ENCODE assay signal across 9 cellular contexts in genomic region chr7:128343554-128344430, GRCh38. TPM values are rescaled to one million over a fixed set of nuclear protein-coding genes. Genes with fewer than 3 reads are reported as not detected.
DNase-seq lines count a peak whose midpoint lies in the region; ATAC-seq, FAIRE-seq and TF ChIP-seq lines count a peak whose summit lies in the region.
"Had no signal": no experiment of that assay in that cellular context is flagged by ENCODE, and none has a peak within 500 bp of the region (broad histone marks: within the 10 kb centered on the region; RNA-seq: fewer than 3 reads in every experiment).

A gene with protein sequence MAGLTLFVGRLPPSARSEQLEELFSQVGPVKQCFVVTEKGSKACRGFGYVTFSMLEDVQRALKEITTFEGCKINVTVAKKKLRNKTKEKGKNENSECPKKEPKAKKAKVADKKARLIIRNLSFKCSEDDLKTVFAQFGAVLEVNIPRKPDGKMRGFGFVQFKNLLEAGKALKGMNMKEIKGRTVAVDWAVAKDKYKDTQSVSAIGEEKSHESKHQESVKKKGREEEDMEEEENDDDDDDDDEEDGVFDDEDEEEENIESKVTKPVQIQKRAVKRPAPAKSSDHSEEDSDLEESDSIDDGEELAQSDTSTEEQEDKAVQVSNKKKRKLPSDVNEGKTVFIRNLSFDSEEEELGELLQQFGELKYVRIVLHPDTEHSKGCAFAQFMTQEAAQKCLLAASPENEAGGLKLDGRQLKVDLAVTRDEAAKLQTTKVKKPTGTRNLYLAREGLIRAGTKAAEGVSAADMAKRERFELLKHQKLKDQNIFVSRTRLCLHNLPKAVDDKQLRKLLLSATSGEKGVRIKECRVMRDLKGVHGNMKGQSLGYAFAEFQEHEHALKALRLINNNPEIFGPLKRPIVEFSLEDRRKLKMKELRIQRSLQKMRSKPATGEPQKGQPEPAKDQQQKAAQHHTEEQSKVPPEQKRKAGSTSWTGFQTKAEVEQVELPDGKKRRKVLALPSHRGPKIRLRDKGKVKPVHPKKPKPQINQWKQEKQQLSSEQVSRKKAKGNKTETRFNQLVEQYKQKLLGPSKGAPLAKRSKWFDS (minus strand): TSS chr7:128343908. CDS start chr7:128343793, 115 bp downstream.

- H3K4me3 ChIP-seq in bronchial epithelial cell (ENCODE audit: low read depth, low read length) = peak within 1 kb of the TSS; percentile 68

- H3K4me1 Mint-ChIP-seq in WTC11 (peaks cover 11% of the 10 kb centered on the region), immature natural killer cell (peaks cover 33 to 50% of the 10 kb centered on the region in 2 donors)

- H3K9me3 Mint-ChIP-seq in WTC11 = no peaks in the 10 kb centered on the region
- H3K9me3 Mint-ChIP-seq in immature natural killer cell = no peaks in the 10 kb centered on the region

- no peak for TF ChIP-seq CTCF in WTC11 (IDR thresholded peaks at IDR 0.05)
- TF ChIP-seq CTCF in bronchial epithelial cell (IDR thresholded peaks at IDR 0.05; ENCODE audit: insufficient read depth, low read length, severe bottlenecking) = no peak

- POLR2A ChIA-PET in WTC11 (lab: Charles Lee) = interaction anchor here (1.0 kb wide), 1 partner anchor 78 kb away, joined by 3 read pairs; no protein-coding TSS in a partner anchor

- H3K4me3 Mint-ChIP-seq in WTC11 = peak within 1 kb of the TSS; percentile 91
- H3K4me3 Mint-ChIP-seq in immature natural killer cell = peak within 1 kb of the TSS; percentile 95 to 98 (median 96)

- H3K36me3 Mint-ChIP-seq in WTC11 = peaks cover 5% of the 10 kb centered on the region
- peaks cover 0 to 10% (median 9%) of the 10 kb centered on the region in 3 donors for H3K36me3 Mint-ChIP-seq in immature natural killer cell

- H3K27me3 Mint-ChIP-seq in WTC11 (ENCODE audit: low read depth) (peaks cover 20% of the 10 kb centered on the region), immature natural killer cell (ENCODE audit: low read depth in 3 of 3) (peaks cover 3 to 9% (median 6%) of the 10 kb centered on the region in 3 donors)

- H3K27ac Mint-ChIP-seq in WTC11 (peak within 1 kb of the TSS; percentile 91), immature natural killer cell (peak within 1 kb of the TSS; percentile 88 to 96 (median 93))

- DNase-seq in AG08395 (ENCODE audit: low spot score) (peak; percentile 97), NCI-H2227 (lab: John Stamatoyannopoulos, UW; ENCODE audit: unreplicated experiment) (peak; percentile 96), WTC11 (ENCODE audit: low spot score) (peak; percentile 81), bronchial epithelial cell (ENCODE audit: low read depth) (peak; percentile 72), immature natural killer cell (peak; percentile 88 to 91 (median 88)), smooth muscle cell of the brain vasculature (ENCODE audit: low read depth, low spot score) (peak; percentile 76)

- CTCF ChIA-PET in WTC11 (lab: Charles Lee) = interaction anchor here (0.6 to 5.3 kb wide), 10 partner anchors 12 to 116 kb away, joined by 3 to 138 read pairs (median 4); no protein-coding TSS in a partner anchor

- peaks cover 2% of the 10 kb centered on the region for H3K27me3 ChIP-seq in bronchial epithelial cell (ENCODE audit: control insufficient read depth, insufficient read depth, low read length)

- FAIRE-seq in bronchial epithelial cell (lab: Jason Lieb, UNC) = no peak
- FAIRE-seq: TTC549 had no signal

- ATAC-seq in GM18873 (IDR thresholded peaks at IDR 0.05; ENCODE audit: low FRiP score, unreplicated experiment) (peak; percentile 85), HG03135 (IDR thresholded peaks at IDR 0.05; ENCODE audit: unreplicated experiment) (peak; percentile 94), WTC11 (peak; percentile 92)

- peaks cover 8% of the 10 kb centered on the region for H3K36me3 ChIP-seq in bronchial epithelial cell (ENCODE audit: control insufficient read depth, insufficient read depth, low read length)

TF ChIP-seq in WTC11, 78 proteins besides CTCF, POLR2A, EP300 and RAD21 (continues in another document):
- TF ChIP-seq GTF2I (CRISPR knock-in tag; conservative IDR thresholded peaks at IDR 0.05) = no peak
- TF ChIP-seq SMAD3 (CRISPR knock-in tag; IDR thresholded peaks at IDR 0.05; ENCODE audit: borderline replicate concordance) = 0 out of 2 replicates have a peak, but pooled peaks have one; percentile 57
- TF ChIP-seq NR1H2 (CRISPR knock-in tag; IDR thresholded peaks at IDR 0.05) = no peak
- TF ChIP-seq, protein P1, sequence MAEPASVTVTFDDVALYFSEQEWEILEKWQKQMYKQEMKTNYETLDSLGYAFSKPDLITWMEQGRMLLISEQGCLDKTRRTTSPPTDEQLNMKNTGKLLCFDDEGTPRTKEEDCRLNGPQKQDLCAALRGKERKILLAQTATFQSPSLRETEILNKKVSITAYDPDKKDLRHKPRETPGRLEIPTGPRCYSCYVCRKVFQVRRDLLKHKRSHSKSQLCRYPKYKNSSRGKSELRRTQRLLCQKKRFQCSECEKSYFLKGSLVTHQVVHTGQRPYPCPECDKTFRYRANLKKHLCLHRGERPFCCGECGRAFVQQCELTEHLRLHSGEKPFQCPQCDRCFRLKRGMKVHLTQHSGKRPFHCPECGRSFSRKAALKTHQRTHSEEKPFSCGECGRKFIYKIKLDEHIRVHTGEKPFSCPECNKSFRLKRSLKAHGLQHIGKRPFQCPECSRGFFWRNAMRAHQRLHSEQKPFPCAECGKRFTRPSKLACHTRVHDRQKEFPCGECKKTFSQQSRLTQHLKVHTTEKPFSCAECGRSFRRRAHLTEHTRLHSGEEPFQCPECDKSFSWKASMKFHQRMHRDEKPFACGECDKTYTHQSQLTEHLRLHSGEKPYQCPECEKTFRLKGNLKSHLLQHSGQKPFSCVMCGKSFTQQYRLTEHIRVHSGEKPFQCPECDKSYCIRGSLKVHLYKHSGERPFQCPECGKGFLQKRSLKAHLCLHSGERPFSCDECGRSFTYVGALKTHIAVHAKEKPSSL (CRISPR knock-in tag; conservative IDR thresholded peaks at IDR 0.05) = no peak
- TF ChIP-seq ZBTB43 (CRISPR knock-in tag; IDR thresholded peaks at IDR 0.05) = 0 out of 2 replicates have a peak, but pooled peaks have one; percentile 63
- no peak for TF ChIP-seq RELA (CRISPR knock-in tag; IDR thresholded peaks at IDR 0.05; ENCODE audit: borderline replicate concordance)
- no peak for TF ChIP-seq NR3C1 (CRISPR knock-in tag; conservative IDR thresholded peaks at IDR 0.05; ENCODE audit: low read depth)
- peak; percentile 75; the same call in 1 of the 2 replicates for TF ChIP-seq KAT7 (CRISPR knock-in tag; IDR thresholded peaks at IDR 0.05; ENCODE audit: borderline replicate concordance)
- TF ChIP-seq RORB (CRISPR knock-in tag; IDR thresholded peaks at IDR 0.05) = no peak
- no peak for TF ChIP-seq ZMAT4 (CRISPR knock-in tag; IDR thresholded peaks at IDR 0.05)
- peak; percentile 82 for TF ChIP-seq NFE2L1 (CRISPR knock-in tag; IDR thresholded peaks at IDR 0.05)
- TF ChIP-seq, protein P2, sequence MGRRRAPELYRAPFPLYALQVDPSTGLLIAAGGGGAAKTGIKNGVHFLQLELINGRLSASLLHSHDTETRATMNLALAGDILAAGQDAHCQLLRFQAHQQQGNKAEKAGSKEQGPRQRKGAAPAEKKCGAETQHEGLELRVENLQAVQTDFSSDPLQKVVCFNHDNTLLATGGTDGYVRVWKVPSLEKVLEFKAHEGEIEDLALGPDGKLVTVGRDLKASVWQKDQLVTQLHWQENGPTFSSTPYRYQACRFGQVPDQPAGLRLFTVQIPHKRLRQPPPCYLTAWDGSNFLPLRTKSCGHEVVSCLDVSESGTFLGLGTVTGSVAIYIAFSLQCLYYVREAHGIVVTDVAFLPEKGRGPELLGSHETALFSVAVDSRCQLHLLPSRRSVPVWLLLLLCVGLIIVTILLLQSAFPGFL (CRISPR knock-in tag; IDR thresholded peaks at IDR 0.05; ENCODE audit: borderline replicate concordance) = peak; percentile 94; the same call in 1 of the 2 replicates
- TF ChIP-seq FOXP4 (CRISPR knock-in tag; IDR thresholded peaks at IDR 0.05) = peak; percentile 82
- no peak for TF ChIP-seq NFATC4 (CRISPR knock-in tag; IDR thresholded peaks at IDR 0.05)
- TF ChIP-seq CREM (CRISPR knock-in tag; IDR thresholded peaks at IDR 0.05) = peak; percentile 74; the same call in 1 of the 2 replicates
- TF ChIP-seq TEAD1 (CRISPR knock-in tag; IDR thresholded peaks at IDR 0.05) = peak; percentile 90
- TF ChIP-seq ETV6 (CRISPR knock-in tag; IDR thresholded peaks at IDR 0.05) = peak; percentile 83
- peak; percentile 84 for TF ChIP-seq FOXK1 (CRISPR knock-in tag; IDR thresholded peaks at IDR 0.05)

RNA-seq across cellular contexts. Expression of the gene that starts here (rescaled TPM):
- total RNA-seq in WTC11 (2021) (51.5 to 66.1 TPM (median 56.2 TPM) in 3 replicates), bronchial epithelial cell (17.1 and 18.1 TPM in 2 replicates)
- 10 to 100 TPM in 1 of 3 donors, 1 to 10 TPM in 2; 3.0 to 14.1 (median 7.5) TPM for polyA plus RNA-seq in immature natural killer cell

Comparison
In these comparisons a context has a peak if more than half of its experiments do, and no peak if none do; other contexts are left out.
1. Peak in every context shown above with its lines: DNase-seq, ATAC-seq and H3K4me3 ChIP-seq.